ENCODE assay signal across 14 cellular contexts in genomic region chr9:131197160-131197911, GRCh38.
A peak's percentile ranks its signal among the peaks of the same experiment; 100 is the strongest.
DNase-seq lines count a peak whose midpoint lies in the region; ATAC-seq and FAIRE-seq lines count a peak whose summit lies in the region.
"Had no signal": no experiment of that assay in that cellular context is flagged by ENCODE, and none has a peak within 500 bp of the region (broad histone marks: within the 10 kb centered on the region; RNA-seq: fewer than 3 reads in every experiment).

No MANE protein-coding gene starts in this region.

- no peak overlapping the region for H3K4me3 Mint-ChIP-seq in central memory CD8-positive, alpha-beta T cell
- H3K4me3 Mint-ChIP-seq: CD4-positive, CD25-positive, alpha-beta regulatory T cell had no signal

- peaks cover 37% of the 10 kb centered on the region for H3K36me3 Mint-ChIP-seq in central memory CD8-positive, alpha-beta T cell (ENCODE audit: insufficient read depth)

- peak overlapping the region; percentile 58 for H3K27ac Mint-ChIP-seq in central memory CD8-positive, alpha-beta T cell (ENCODE audit: low read depth)

- no peak for ATAC-seq in central memory CD8-positive, alpha-beta T cell (replicated peaks; ENCODE audit: extremely low read depth, poor library complexity, severe bottlenecking)

- DNase-seq in NCI-H345 (lab: John Stamatoyannopoulos, UW) (peak; percentile 44), NCI-H345 treated with DMSO at 0.1 percent for 48 hours (lab: John Stamatoyannopoulos, UW; ENCODE audit: unreplicated experiment) (no peak), GDM1 (lab: John Stamatoyannopoulos, UW) (peak; percentile 30), RPMI8226 (peak; percentile 27), NCI-H2081 treated with DMSO at 0.1 percent for 48 hours (lab: John Stamatoyannopoulos, UW) (no peak), frontal cortex (ENCODE audit: low spot score in 2 of 2) (no peak), NCI-H1694 (lab: John Stamatoyannopoulos, UW) (no peak)
- no peak for DNase-seq in central memory CD8-positive, alpha-beta T cell (ENCODE audit: low spot score in 2 of 2)
- DNase-seq: CD4-positive, CD25-positive, alpha-beta regulatory T cell; DND-41; NCI-H1694 treated with DMSO at 0.1 percent for 48 hours; SJCRH30; SW 1271 had no signal

- FAIRE-seq in frontal cortex (lab: Jason Lieb, UNC): no peak
- FAIRE-seq: A204.1 had no signal

- H3K4me1 Mint-ChIP-seq in central memory CD8-positive, alpha-beta T cell: peaks cover 5% of the 10 kb centered on the region

- no peaks in the 10 kb centered on the region for H3K27me3 Mint-ChIP-seq in central memory CD8-positive, alpha-beta T cell
- H3K27me3 Mint-ChIP-seq: CD4-positive, CD25-positive, alpha-beta regulatory T cell had no signal

- no peaks in the 10 kb centered on the region for H3K9me3 Mint-ChIP-seq in central memory CD8-positive, alpha-beta T cell
- H3K9me3 Mint-ChIP-seq: CD4-positive, CD25-positive, alpha-beta regulatory T cell had no signal

Comparison
In these comparisons a context has a peak if more than half of its experiments do, and no peak if none do; other contexts are left out.
1. DNase-seq: peak in NCI-H345 (single experiment), GDM1 (single experiment) and RPMI8226 (single experiment); none in NCI-H345 treated with DMSO at 0.1 percent for 48 hours (single experiment), central memory CD8-positive, alpha-beta T cell (0 of 2), NCI-H2081 treated with DMSO at 0.1 percent for 48 hours (single experiment), frontal cortex (0 of 2) and NCI-H1694 (single experiment).